28 cellular contexts compared by ENCODE assay signal in genomic region chr5:162243651-162244050, GRCh38.
"Had no signal": no experiment of that assay in that cellular context is flagged by ENCODE, and none has a peak within 500 bp of the region (broad histone marks: within the 10 kb centered on the region; RNA-seq: fewer than 3 reads in every experiment).

No MANE protein-coding gene starts in this region.

- H3K36me3 Mint-ChIP-seq: stimulated activated effector memory CD8-positive, alpha-beta T cell treated with anti-CD3 and anti-CD28 coated beads, Interleukin-12 subunit alpha, Interleukin-12 subunit beta, amount 100 ng/mL, for 72 hours; stimulated activated memory B cell treated with anti-CD40 and anti-IgM and Interleukin-4, amounts not matched to agents 10 μg/mL and 1 μg/mL and 100 μg/mL, for 72 hours; stimulated activated naive B cell treated with anti-CD40 and anti-IgM and Interleukin-4, amounts not matched to agents 10 μg/mL and 1 μg/mL and 100 μg/mL, for 72 hours; type B pancreatic cell had no signal

- H3K27ac ChIP-seq: stomach, suprapubic skin, testis, thoracic aorta, thyroid gland, tibial artery, tibial nerve, transverse colon, upper lobe of left lung, upper lobe of right lung, uterus, vagina had no signal

- H3K4me1 ChIP-seq: stomach, suprapubic skin, testis, thyroid gland, tibial artery, tibial nerve, transverse colon, upper lobe of left lung, upper lobe of right lung, uterus, vagina had no signal

- H3K9me3 ChIP-seq: stomach, suprapubic skin, testis, thoracic aorta, thyroid gland, tibial artery, tibial nerve, transverse colon, upper lobe of left lung, upper lobe of right lung, uterus, vagina had no signal

- H3K27me3 ChIP-seq: stomach, suprapubic skin, testis, thyroid gland, tibial artery, tibial nerve, transverse colon, upper lobe of left lung, upper lobe of right lung, uterus, vagina had no signal

- H3K9me3 Mint-ChIP-seq: stimulated activated memory B cell treated with anti-CD40 and anti-IgM and Interleukin-4, amounts not matched to agents 10 μg/mL and 1 μg/mL and 100 μg/mL, for 72 hours; stimulated activated naive CD8-positive, alpha-beta T cell treated with anti-CD3 and anti-CD28 coated beads, Interleukin-15, amount 100 ng/mL, for 72 hours; type B pancreatic cell had no signal

- H3K4me1 Mint-ChIP-seq: stimulated activated effector memory CD8-positive, alpha-beta T cell treated with anti-CD3 and anti-CD28 coated beads, Interleukin-12 subunit alpha, Interleukin-12 subunit beta, amount 100 ng/mL, for 72 hours; stimulated activated memory B cell treated with anti-CD40 and anti-IgM and Interleukin-4, amounts not matched to agents 10 μg/mL and 1 μg/mL and 100 μg/mL, for 72 hours; stimulated activated naive B cell treated with anti-CD40 and anti-IgM and Interleukin-4, amounts not matched to agents 10 μg/mL and 1 μg/mL and 100 μg/mL, for 72 hours; stimulated activated naive CD8-positive, alpha-beta T cell treated with anti-CD3 and anti-CD28 coated beads, Interleukin-15, amount 100 ng/mL, for 72 hours had no signal

- ATAC-seq: stimulated activated effector memory CD8-positive, alpha-beta T cell treated with anti-CD3 and anti-CD28 coated beads, Interleukin-12 subunit alpha, Interleukin-12 subunit beta, amount 100 ng/mL, for 72 hours; stimulated activated memory B cell treated with anti-CD40 and anti-IgM and Interleukin-4, amounts not matched to agents 10 μg/mL and 1 μg/mL and 100 μg/mL, for 72 hours; stimulated activated naive B cell treated with anti-CD40 and anti-IgM and Interleukin-4, amounts not matched to agents 10 μg/mL and 1 μg/mL and 100 μg/mL, for 72 hours; stimulated activated naive CD8-positive, alpha-beta T cell treated with anti-CD3 and anti-CD28 coated beads, Interleukin-15, amount 100 ng/mL, for 72 hours; stimulated activated naive CD8-positive, alpha-beta T cell treated with anti-CD3 and anti-CD28 coated beads, Interleukin-15, Interleukin-2, amounts not matched to agents 100 U/mL and 50 U/mL, for 24 hours; upper lobe of right lung had no signal

- H3K36me3 ChIP-seq: stomach, suprapubic skin, thoracic aorta, thyroid gland, tibial artery, tibial nerve, transverse colon, upper lobe of left lung, upper lobe of right lung, uterus, vagina had no signal

- H3K4me3 Mint-ChIP-seq: stimulated activated effector memory CD8-positive, alpha-beta T cell treated with anti-CD3 and anti-CD28 coated beads, Interleukin-12 subunit alpha, Interleukin-12 subunit beta, amount 100 ng/mL, for 72 hours; stimulated activated memory B cell treated with anti-CD40 and anti-IgM and Interleukin-4, amounts not matched to agents 10 μg/mL and 1 μg/mL and 100 μg/mL, for 72 hours; stimulated activated naive B cell treated with anti-CD40 and anti-IgM and Interleukin-4, amounts not matched to agents 10 μg/mL and 1 μg/mL and 100 μg/mL, for 72 hours; stimulated activated naive CD8-positive, alpha-beta T cell treated with anti-CD3 and anti-CD28 coated beads, Interleukin-15, amount 100 ng/mL, for 72 hours; stimulated activated naive CD8-positive, alpha-beta T cell treated with anti-CD3 and anti-CD28 coated beads, Interleukin-15, Interleukin-2, amounts not matched to agents 100 ng/mL and 50 ng/mL, for 24 hours; type B pancreatic cell had no signal

- H3K27ac Mint-ChIP-seq: stimulated activated effector memory CD8-positive, alpha-beta T cell treated with anti-CD3 and anti-CD28 coated beads, Interleukin-12 subunit alpha, Interleukin-12 subunit beta, amount 100 ng/mL, for 72 hours; stimulated activated memory B cell treated with anti-CD40 and anti-IgM and Interleukin-4, amounts not matched to agents 10 μg/mL and 1 μg/mL and 100 μg/mL, for 72 hours; stimulated activated naive B cell treated with anti-CD40 and anti-IgM and Interleukin-4, amounts not matched to agents 10 μg/mL and 1 μg/mL and 100 μg/mL, for 72 hours; stimulated activated naive CD8-positive, alpha-beta T cell treated with anti-CD3 and anti-CD28 coated beads, Interleukin-15, amount 100 ng/mL, for 72 hours; stimulated activated naive CD8-positive, alpha-beta T cell treated with anti-CD3 and anti-CD28 coated beads, Interleukin-15, Interleukin-2, amounts not matched to agents 100 ng/mL and 50 ng/mL, for 24 hours; type B pancreatic cell had no signal

- H3K27me3 Mint-ChIP-seq: stimulated activated memory B cell treated with anti-CD40 and anti-IgM and Interleukin-4, amounts not matched to agents 10 μg/mL and 1 μg/mL and 100 μg/mL, for 72 hours; stimulated activated naive B cell treated with anti-CD40 and anti-IgM and Interleukin-4, amounts not matched to agents 10 μg/mL and 1 μg/mL and 100 μg/mL, for 72 hours; stimulated activated naive CD8-positive, alpha-beta T cell treated with anti-CD3 and anti-CD28 coated beads, Interleukin-15, amount 100 ng/mL, for 72 hours; stimulated activated naive CD8-positive, alpha-beta T cell treated with anti-CD3 and anti-CD28 coated beads, Interleukin-15, Interleukin-2, amounts not matched to agents 100 ng/mL and 50 ng/mL, for 24 hours had no signal

- H3K4me3 ChIP-seq: stomach, suprapubic skin, testis, thoracic aorta, thyroid gland, tibial artery, tibial nerve, transverse colon, upper lobe of left lung, upper lobe of right lung, uterus, vagina had no signal

- DNase-seq: stimulated activated CD4-positive, alpha-beta T cell treated with anti-CD3 and anti-CD28 coated beads, Interleukin-2, amount 100 ng/mL, for 48 hours; stimulated activated CD4-positive, alpha-beta T cell treated with anti-CD3 and anti-CD28 coated beads, Interleukin-4, amount 100 ng/mL, for 1 hour; stimulated activated CD4-positive, alpha-beta T cell treated with anti-CD3 and anti-CD28 coated beads, Interleukin-4, amount 100 ng/mL, for 24 hours; stimulated activated CD4-positive, alpha-beta T cell treated with anti-CD3 and anti-CD28 coated beads, Interleukin-4, amount 100 ng/mL, for 4 hours; stimulated activated CD8-positive, alpha-beta memory T cell treated with anti-CD3 and anti-CD28 coated beads, Interleukin-4, amount 100 ng/mL, for 48 hours; stimulated activated naive B cell treated with anti-CD40 and anti-IgM and Interleukin-4, amounts not matched to agents 10 μg/mL and 1 μg/mL and 100 μg/mL, for 72 hours; stimulated activated naive CD4-positive, alpha-beta T cell; stimulated activated naive CD4-positive, alpha-beta T cell treated with Interleukin-2 at 50 U/mL for 16 hours; stimulated activated naive CD8-positive, alpha-beta T cell treated with anti-CD3 and anti-CD28 coated beads, Interleukin-15, amount 100 ng/mL, for 72 hours; stimulated activated naive CD8-positive, alpha-beta T cell treated with anti-CD3 and anti-CD28 coated beads, Interleukin-15, Interleukin-2, amounts not matched to agents 100 U/mL and 50 U/mL, for 24 hours; stomach; substantia nigra; testis; thyroid gland; tibial artery; transverse colon; trophoblast cell; upper lobe of left lung; upper lobe of right lung; uterus had no signal
